Comparison of ENCODE assay signal across 8 cellular contexts in genomic region chr7:26397786-26398435, GRCh38.
DNase-seq lines count a peak whose midpoint lies in the region; ATAC-seq, FAIRE-seq and TF ChIP-seq lines count a peak whose summit lies in the region.

No MANE protein-coding gene starts in this region.

- H3K36me3 Mint-ChIP-seq in MCF 10A (ENCODE audit: insufficient read depth, unreplicated experiment), result no peaks in the 10 kb centered on the region

- POLR2A ChIA-PET in AG04449 (lab: Yijun Ruan, JAX), result no interaction called here
- POLR2A ChIA-PET in MCF 10A (lab: Yijun Ruan, JAX), result interaction anchor here (1.1 to 2.3 kb wide), 3 partner anchors 28 to 94 kb away, joined by 3 to 7 read pairs (median 3); no protein-coding TSS in a partner anchor

- TF ChIP-seq CTCF in AG04449 (IDR thresholded peaks at IDR 0.05; ENCODE audit: insufficient read depth, low read length, missing control alignments) (no peak), GM12874 (IDR thresholded peaks at IDR 0.05; ENCODE audit: insufficient read depth, low read depth, low read length) (peak; percentile 15; the same call in 1 of the 2 replicates), MCF 10A (IDR thresholded peaks at IDR 0.05; ENCODE audit: unreplicated experiment) (no peak), kidney (IDR thresholded peaks at IDR 0.05; ENCODE audit: borderline replicate concordance, extremely low read depth, insufficient read depth) (no peak)

- no peaks in the 10 kb centered on the region for H3K27me3 Mint-ChIP-seq in MCF 10A (ENCODE audit: insufficient read depth, unreplicated experiment)

- H3K4me3 ChIP-seq in AG04449 (ENCODE audit: low read depth, low read length), result peak overlapping the region; percentile 53
- H3K4me3 ChIP-seq in kidney (ENCODE audit: low read length in 2 of 2), result peak overlapping the region; percentile 53 to 65

- DNase-seq in AG04449 (ENCODE audit: low read depth, low spot score) (no peak), NCI-H526 (lab: John Stamatoyannopoulos, UW) (peak; percentile 78 to 84), MCF 10A (ENCODE audit: unreplicated experiment) (no peak), kidney (peak; percentile 83), NCI-H345 treated with DMSO at 0.1 percent for 48 hours (lab: John Stamatoyannopoulos, UW; ENCODE audit: unreplicated experiment) (no peak)
- DNase-seq in stimulated activated CD4-positive, alpha-beta T cell treated with anti-CD3 and anti-CD28 coated beads, Interleukin-4, amount 100 ng/mL, for 24 hours, result peak; percentile 7

- peak overlapping the region; percentile 97 for H3K4me3 Mint-ChIP-seq in MCF 10A (ENCODE audit: unreplicated experiment)

- intact Hi-C loops in MCF 10A (cut with micrococcal nuclease), result loop anchor here (10.0 kb wide), 1 partner anchor 97 kb away; no protein-coding TSS in a partner anchor
- intact Hi-C loops in kidney (cut with DNase I), result no loop called here

- no peaks in the 10 kb centered on the region for H3K9me3 Mint-ChIP-seq in MCF 10A (ENCODE audit: unreplicated experiment)

- H3K4me1 Mint-ChIP-seq in MCF 10A (ENCODE audit: insufficient read depth, unreplicated experiment), result peaks cover 9% of the 10 kb centered on the region

- H3K9me3 ChIP-seq in kidney (ENCODE audit: control insufficient read depth in 1 of 2, low read length in 2 of 2), result no peaks in the 10 kb centered on the region

- FAIRE-seq in kidney (lab: Jason Lieb, UNC), result no peak

- peaks cover 0 to 4% of the 10 kb centered on the region in 2 donors for H3K4me1 ChIP-seq in kidney (ENCODE audit: control insufficient read depth in 1 of 2, insufficient read depth in 1 of 2, low read depth in 1 of 2, low read length in 2 of 2)

- no TSS peak for BruUV-seq in MCF 10A (replicated peaks; lab: Mats Ljungman, UMichigan)

- peak; percentile 27 for ATAC-seq in HG02678 (IDR thresholded peaks at IDR 0.05; ENCODE audit: unreplicated experiment)

- H3K9ac ChIP-seq in kidney (ENCODE audit: low read length in 2 of 2), result peak overlapping the region; percentile 31 to 37

- no peaks in the 10 kb centered on the region for H3K36me3 ChIP-seq in kidney (ENCODE audit: control insufficient read depth in 1 of 2, insufficient read depth in 2 of 2, low read length in 2 of 2)

- CTCF ChIA-PET in AG04449 (lab: Yijun Ruan, JAX) (interaction anchor here (3.6 kb wide), 1 partner anchor 28 kb away, joined by 12 read pairs; no protein-coding TSS in a partner anchor), MCF 10A (lab: Yijun Ruan, JAX) (interaction anchor here (0.7 to 3.8 kb wide), 7 partner anchors 9 to 764 kb away, joined by 3 to 10 read pairs (median 4); no protein-coding TSS in a partner anchor)

- peak overlapping the region; percentile 77 to 92 for H3K27ac ChIP-seq in kidney (ENCODE audit: low read depth in 2 of 2, low read length in 2 of 2)

- no peak overlapping the region for H3K27ac Mint-ChIP-seq in MCF 10A (ENCODE audit: low read depth, unreplicated experiment)

Comparison
In these comparisons a context has a peak if more than half of its experiments do, and no peak if none do; other contexts are left out.
1. DNase-seq: peak in NCI-H526 (2 of 2), kidney (single experiment) and stimulated activated CD4-positive, alpha-beta T cell treated with anti-CD3 and anti-CD28 coated beads, Interleukin-4, amount 100 ng/mL, for 24 hours (single experiment); none in AG04449 (single experiment), MCF 10A (single experiment) and NCI-H345 treated with DMSO at 0.1 percent for 48 hours (single experiment).